In the genomic region with DNA sequence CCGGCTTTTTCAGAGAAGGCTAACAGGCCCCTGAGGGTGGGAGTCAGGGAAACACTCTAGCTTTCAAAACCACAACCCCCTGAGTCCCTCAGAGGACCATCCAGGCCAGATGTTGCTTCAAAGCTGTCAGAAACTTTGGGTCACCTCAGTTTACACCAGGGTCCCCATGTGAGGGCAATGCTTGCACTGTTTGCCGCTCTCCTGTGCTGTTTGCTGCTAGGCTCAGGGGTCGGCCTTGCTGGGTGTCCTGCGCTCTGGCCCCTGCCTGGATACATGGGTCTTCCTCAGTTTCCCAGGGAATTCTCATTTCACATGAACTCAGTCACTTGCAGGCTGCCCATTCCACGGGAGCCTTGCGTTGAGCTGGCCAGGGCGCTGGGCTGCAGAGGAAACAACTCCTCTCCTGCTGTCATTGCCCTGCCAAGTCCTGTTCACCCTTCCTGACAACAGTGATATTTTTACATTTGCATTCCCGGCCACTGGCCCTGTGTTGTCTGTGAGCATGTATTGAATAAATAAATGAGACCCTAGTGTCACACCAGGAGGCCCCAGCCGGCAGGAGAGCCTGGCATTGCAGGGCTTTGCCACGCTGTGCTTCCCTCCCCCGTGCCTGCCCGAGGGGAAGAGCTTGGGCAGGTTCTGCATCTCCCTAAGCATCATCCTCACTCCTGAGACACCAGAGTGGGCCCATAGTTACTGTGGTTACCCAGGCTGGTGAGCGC, we compare ENCODE assay signal across 17 cellular contexts.
DNase-seq lines count a peak whose midpoint lies in the region; ATAC-seq and TF ChIP-seq lines count a peak whose summit lies in the region.
"Had no signal": no experiment of that assay in that cellular context is flagged by ENCODE, and none has a peak within 500 bp of the region (broad histone marks: within the 10 kb centered on the region; RNA-seq: fewer than 3 reads in every experiment).

No MANE protein-coding gene starts in this region.

- H3K9me3 ChIP-seq in H9 (ENCODE audit: control insufficient read depth, low read depth, low read length) = no peaks in the 10 kb centered on the region
- H3K9me3 ChIP-seq: MG63 had no signal

- H3K56ac ChIP-seq in H9 (ENCODE audit: insufficient read length, low read depth, low read length) = no peak overlapping the region

- no peak for TF ChIP-seq CTCF in H9 (conservative IDR thresholded peaks at IDR 0.05)
- no peak for TF ChIP-seq CTCF in type B pancreatic cell (conservative IDR thresholded peaks at IDR 0.05)

- H2BK5ac ChIP-seq in H9 (ENCODE audit: insufficient read length, low read length) = no peak overlapping the region

- no peaks in the 10 kb centered on the region for H3K79me1 ChIP-seq in H9 (ENCODE audit: insufficient read depth, low read depth, low read length, poor library complexity, severe bottlenecking)

- no peak overlapping the region for H3K4me2 ChIP-seq in H9 (ENCODE audit: insufficient read depth, insufficient read length, low read length)

- H3K9me3 Mint-ChIP-seq in activated CD8-positive, alpha-beta memory T cell treated with anti-CD3 and anti-CD28 coated beads, Interleukin-2, amount 10 ng/mL, durations not matched to agents 7 days and 5 days (ENCODE audit: low read depth) = no peaks in the 10 kb centered on the region
- H3K9me3 Mint-ChIP-seq in H9 (no peaks in the 10 kb centered on the region; a peak in 1 of 5 replicates), type B pancreatic cell (no peaks in the 10 kb centered on the region)

- peaks cover 4% of the 10 kb centered on the region for H3K27me3 Mint-ChIP-seq in activated CD8-positive, alpha-beta memory T cell treated with anti-CD3 and anti-CD28 coated beads, Interleukin-2, amount 10 ng/mL, durations not matched to agents 7 days and 5 days
- H3K27me3 Mint-ChIP-seq in H9 (ENCODE audit: low read depth) (no peaks in the 10 kb centered on the region; the same call in 1 of the 2 replicates), type B pancreatic cell (peaks cover 4% of the 10 kb centered on the region)

- H4K5ac ChIP-seq in H9 (ENCODE audit: insufficient read length, low read depth, low read length) = no peak overlapping the region

- H2BK120ac ChIP-seq in H9 (ENCODE audit: low read depth, low read length, poor library complexity, severe bottlenecking) = no peak overlapping the region

- no peaks in the 10 kb centered on the region; the same call in 1 of the 2 replicates for H3K27me3 ChIP-seq in H9 (ENCODE audit: insufficient read depth, low read length)
- H3K27me3 ChIP-seq: MG63 had no signal

- no peak overlapping the region for H2BK15ac ChIP-seq in H9 (ENCODE audit: low read depth, low read length)

- no peak overlapping the region for H3K27ac Mint-ChIP-seq in activated CD8-positive, alpha-beta memory T cell treated with anti-CD3 and anti-CD28 coated beads, Interleukin-2, amount 10 ng/mL, durations not matched to agents 7 days and 5 days
- H3K27ac Mint-ChIP-seq in H9 (peak overlapping the region in 1 of 3 experiments; percentile 67; a peak in 1 of 7 replicates), type B pancreatic cell (no peak overlapping the region)

- H3K4ac ChIP-seq in H9 (ENCODE audit: low read depth, low read length) = no peak overlapping the region

- H3K23me2 ChIP-seq in H9 (ENCODE audit: insufficient read length, low read depth, low read length, poor library complexity, severe bottlenecking) = no peaks in the 10 kb centered on the region

- no peak overlapping the region for H2BK12ac ChIP-seq in H9 (ENCODE audit: insufficient read length, low read depth, low read length)

- no peak overlapping the region for H3K23ac ChIP-seq in H9 (ENCODE audit: insufficient read length, low read depth, low read length)

- no peak overlapping the region for H2AK5ac ChIP-seq in H9 (ENCODE audit: insufficient read length, low read length)

- H3K27ac ChIP-seq in H9 (ENCODE audit: insufficient read length, low read depth, low read length) = no peak overlapping the region

- no peaks in the 10 kb centered on the region for H3K79me2 ChIP-seq in H9 (ENCODE audit: insufficient read depth, low read length)

- DNase-seq in activated CD8-positive, alpha-beta memory T cell treated with anti-CD3 and anti-CD28 coated beads, Interleukin-2, amount 10 ng/mL, durations not matched to agents 7 days and 5 days = peak; percentile 31
- no peak for DNase-seq in activated CD8-positive, alpha-beta memory T cell treated with anti-CD3 and anti-CD28 coated beads, Interleukin-2, amount 50 U/mL, for 4 hours
- DNase-seq in H9 = peak; percentile 15
- DNase-seq in islet precursor cell = peak; percentile 29
- peak; percentile 47 for DNase-seq in type B pancreatic cell (ENCODE audit: extremely low spot score, unreplicated experiment)
- DNase-seq in stimulated activated CD4-positive, alpha-beta T cell treated with anti-CD3 and anti-CD28 coated beads, Interleukin-4, amount 100 ng/mL, for 1 hour = no peak
- no peak for DNase-seq in activated CD4-positive, CD25-positive, alpha-beta regulatory T cell (lab: John Stamatoyannopoulos, UW)
- no peak for DNase-seq in activated naive CD4-positive, alpha-beta T cell treated with anti-CD3 and anti-CD28 coated beads, Interleukin-2, amount 50 U/mL, for 16 hours
- DNase-seq: AML-193, GDM1, MG63, NCI-H1048, NCI-H1417 treated with DMSO at 0.1 percent for 48 hours, NCI-H187, NCI-H446 treated with DMSO at 0.1 percent for 48 hours, NCI-H526 treated with DMSO at 0.1 percent for 48 hours had no signal

- H2BK20ac ChIP-seq in H9 (ENCODE audit: low read depth, low read length, poor library complexity, severe bottlenecking) = no peak overlapping the region

- no peak overlapping the region for H4K8ac ChIP-seq in H9 (replicated peaks; ENCODE audit: insufficient read length, low read depth, low read length)

- no peak for ATAC-seq in activated CD8-positive, alpha-beta memory T cell treated with anti-CD3 and anti-CD28 coated beads, Interleukin-2, amount 10 ng/mL, durations not matched to agents 7 days and 5 days

- H3K36me3 Mint-ChIP-seq in activated CD8-positive, alpha-beta memory T cell treated with anti-CD3 and anti-CD28 coated beads, Interleukin-2, amount 10 ng/mL, durations not matched to agents 7 days and 5 days = no peaks in the 10 kb centered on the region
- no peaks in the 10 kb centered on the region for H3K36me3 Mint-ChIP-seq in H9 (ENCODE audit: insufficient read depth in 1 of 3, low read depth in 3 of 3)
- H3K36me3 Mint-ChIP-seq in type B pancreatic cell = no peaks in the 10 kb centered on the region
- H3K36me3 Mint-ChIP-seq: CD14-positive monocyte had no signal

- CTCF ChIA-PET in activated CD8-positive, alpha-beta memory T cell treated with anti-CD3 and anti-CD28 coated beads, Interleukin-2, amount 10 ng/mL, durations not matched to agents 7 days and 5 days (lab: Charles Lee) = no interaction called here

- no peaks in the 10 kb centered on the region for H4K20me1 ChIP-seq in H9 (ENCODE audit: control insufficient read depth, insufficient read depth, insufficient read length)

- H4K91ac ChIP-seq in H9 (ENCODE audit: insufficient read length, low read depth, low read length) = no peak overlapping the region

- H3K4me3 Mint-ChIP-seq in activated CD8-positive, alpha-beta memory T cell treated with anti-CD3 and anti-CD28 coated beads, Interleukin-2, amount 10 ng/mL, durations not matched to agents 7 days and 5 days = no peak overlapping the region
- no peak overlapping the region for H3K4me3 Mint-ChIP-seq in H9
- H3K4me3 Mint-ChIP-seq in type B pancreatic cell = no peak overlapping the region
- H3K4me3 Mint-ChIP-seq: CD14-positive monocyte had no signal

- H3K14ac ChIP-seq in H9 (ENCODE audit: insufficient read depth, low read length) = no peak overlapping the region

- no peak overlapping the region for H3T11ph ChIP-seq in H9 (ENCODE audit: low read length)

- H3K4me1 Mint-ChIP-seq in activated CD8-positive, alpha-beta memory T cell treated with anti-CD3 and anti-CD28 coated beads, Interleukin-2, amount 10 ng/mL, durations not matched to agents 7 days and 5 days = no peaks in the 10 kb centered on the region
- H3K4me1 Mint-ChIP-seq in H9 (peaks cover 15 to 19% of the 10 kb centered on the region in 2 experiments), type B pancreatic cell (ENCODE audit: unreplicated experiment) (peaks cover 13% of the 10 kb centered on the region)
- H3K4me1 Mint-ChIP-seq: CD14-positive monocyte had no signal

- H3K18ac ChIP-seq in H9 (ENCODE audit: insufficient read length, low read depth, low read length) = no peak overlapping the region

- H3K4me1 ChIP-seq in H9 (ENCODE audit: insufficient read depth, low read length) = no peaks in the 10 kb centered on the region

- H3K9ac ChIP-seq in H9 (ENCODE audit: extremely low read depth, insufficient read length, low read length) = no peak overlapping the region

- no CpG with 5 or more reads among the region's 13 CpGs for WGBS in H9 (ENCODE audit: extremely low coverage, insufficient read length, low lambda C conversion rate)

- no peak overlapping the region for H2AFZ ChIP-seq in H9 (ENCODE audit: low read length)

Comparison
In these comparisons a context has a peak if more than half of its experiments do, and no peak if none do; other contexts are left out.
1. DNase-seq: peak in activated CD8-positive, alpha-beta memory T cell treated with anti-CD3 and anti-CD28 coated beads, Interleukin-2, amount 10 ng/mL, durations not matched to agents 7 days and 5 days (single experiment), H9 (single experiment), islet precursor cell (single experiment) and type B pancreatic cell (single experiment); none in activated CD8-positive, alpha-beta memory T cell treated with anti-CD3 and anti-CD28 coated beads, Interleukin-2, amount 50 U/mL, for 4 hours (single experiment), stimulated activated CD4-positive, alpha-beta T cell treated with anti-CD3 and anti-CD28 coated beads, Interleukin-4, amount 100 ng/mL, for 1 hour (single experiment), activated CD4-positive, CD25-positive, alpha-beta regulatory T cell (0 of 4) and activated naive CD4-positive, alpha-beta T cell treated with anti-CD3 and anti-CD28 coated beads, Interleukin-2, amount 50 U/mL, for 16 hours (single experiment).